In genomic region chr7:138545123-138545522, GRCh38 we compare ENCODE assay signal across 28 cellular contexts.
"Had no signal": no experiment of that assay in that cellular context is flagged by ENCODE, and none has a peak within 500 bp of the region (broad histone marks: within the 10 kb centered on the region; RNA-seq: fewer than 3 reads in every experiment).

No MANE protein-coding gene starts in this region.

- FAIRE-seq: TTC549 had no signal

- H3K4me3 ChIP-seq: ascending aorta, breast epithelium, coronary artery, dorsolateral prefrontal cortex, esophagus squamous epithelium, gastroesophageal sphincter, heart right ventricle had no signal

- H3K4me1 ChIP-seq: ascending aorta, breast epithelium, esophagus squamous epithelium, gastroesophageal sphincter had no signal

- H3K9me3 ChIP-seq: ascending aorta, breast epithelium, esophagus squamous epithelium, gastroesophageal sphincter, heart right ventricle had no signal

- DNase-seq: activated CD4-positive, alpha-beta memory T cell treated with anti-CD3 and anti-CD28 coated beads for 36 hours; activated CD4-positive, alpha-beta T cell treated with anti-CD3 and anti-CD28 coated beads for 36 hours; activated CD4-positive, alpha-beta T cell treated with anti-CD3 and anti-CD28 coated beads, Interleukin-2, amount 10 ng/mL, durations not matched to agents 24 days and 14 days; activated CD4-positive, CD25-positive, alpha-beta regulatory T cell; activated CD4-positive, CD25-positive, alpha-beta regulatory T cell treated with anti-CD3 and anti-CD28 coated beads, Interleukin-2, amount 50 U/mL, for 72 hours; activated CD8-positive, alpha-beta memory T cell treated with anti-CD3 and anti-CD28 coated beads, Interleukin-2, amount 10 ng/mL, durations not matched to agents 7 days and 5 days; activated CD8-positive, alpha-beta memory T cell treated with anti-CD3 and anti-CD28 coated beads, Interleukin-2, amount 50 U/mL, for 4 hours; activated CD8-positive, alpha-beta T cell treated with anti-CD3 and anti-CD28 coated beads, Interleukin-2, amount 10 ng/mL, durations not matched to agents 7 days and 5 days; activated effector memory CD4-positive, alpha-beta T cell treated with anti-CD3 and anti-CD28 coated beads, Interleukin-2, amount 50 U/mL, for 16 hours; activated naive CD4-positive, alpha-beta T cell treated with anti-CD3 and anti-CD28 coated beads, Interleukin-2, amount 10 ng/mL, durations not matched to agents 7 days and 5 days; activated naive CD8-positive, alpha-beta T cell treated with anti-CD3 and anti-CD28 coated beads, Interleukin-2, amount 10 ng/mL, durations not matched to agents 7 days and 5 days; activated T-cell treated with anti-CD3 and anti-CD28 coated beads, Interleukin-2, amount 50 U/mL, for 1 hour; activated T-cell treated with anti-CD3 and anti-CD28 coated beads, Interleukin-2, amount 50 U/mL, for 48 hours; dorsolateral prefrontal cortex; effector memory CD4-positive, alpha-beta T cell; endodermal cell; esophagus squamous epithelium; foreskin melanocyte; heart right ventricle; T-helper 2 cell; WERI-Rb-1 had no signal

- H3K36me3 ChIP-seq: breast epithelium had no signal

- ATAC-seq: activated CD4-positive, alpha-beta T cell treated with anti-CD3 and anti-CD28 coated beads for 36 hours; activated CD8-positive, alpha-beta memory T cell treated with anti-CD3 and anti-CD28 coated beads, Interleukin-2, amount 10 ng/mL, durations not matched to agents 7 days and 5 days; activated CD8-positive, alpha-beta T cell treated with anti-CD3 and anti-CD28 coated beads, Interleukin-2, amount 10 ng/mL, durations not matched to agents 7 days and 5 days; activated naive CD4-positive, alpha-beta T cell treated with anti-CD3 and anti-CD28 coated beads, Interleukin-2, amount 50 U/mL, for 72 hours; gastroesophageal sphincter; heart right ventricle had no signal

- H3K27ac ChIP-seq: ascending aorta, breast epithelium, coronary artery, dorsolateral prefrontal cortex, epithelial cell of prostate, esophagus squamous epithelium, gastroesophageal sphincter, heart right ventricle, WERI-Rb-1 had no signal

- H3K27me3 ChIP-seq: ascending aorta, breast epithelium, dorsolateral prefrontal cortex, esophagus squamous epithelium, gastroesophageal sphincter, heart right ventricle had no signal
